In the genomic region with DNA sequence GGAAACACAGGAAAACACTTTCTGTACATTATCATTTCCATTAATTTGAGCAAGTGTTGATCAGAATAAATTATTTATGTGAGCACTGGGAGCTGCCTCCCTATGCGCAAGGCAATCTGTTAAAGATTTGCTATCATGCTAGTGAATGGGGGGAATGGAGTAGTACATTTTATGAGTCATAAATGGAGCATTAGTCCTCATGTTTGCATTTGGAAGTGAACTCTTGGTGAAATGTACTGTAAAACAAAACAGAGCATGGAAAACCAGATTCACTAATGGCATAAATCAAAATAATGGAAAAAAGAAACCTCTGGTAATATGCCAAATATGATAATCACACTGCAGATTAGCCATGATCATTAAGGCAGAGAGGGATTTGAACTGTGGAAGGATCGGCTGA, we compare ENCODE assay signal across 25 cellular contexts. TPM values are rescaled to one million over a fixed set of nuclear protein-coding genes. Genes with fewer than 3 reads are reported as not detected.
DNase-seq lines count a peak whose midpoint lies in the region; ATAC-seq and FAIRE-seq lines count a peak whose summit lies in the region.
"Had no signal": no experiment of that assay in that cellular context is flagged by ENCODE, and none has a peak within 500 bp of the region (broad histone marks: within the 10 kb centered on the region; RNA-seq: fewer than 3 reads in every experiment).

No MANE protein-coding gene starts in this region.

- peak; percentile 93 for FAIRE-seq in RCC 7860 (lab: Jason Lieb, UNC)
- FAIRE-seq: colon, pancreas had no signal

- no peaks in the 10 kb centered on the region for H3K9me3 ChIP-seq in endocrine pancreas (ENCODE audit: control insufficient read depth, low read length)
- H3K9me3 ChIP-seq: pancreas, sigmoid colon, thyroid gland had no signal

- no peak overlapping the region for H3K9ac ChIP-seq in endocrine pancreas (ENCODE audit: control insufficient read depth, insufficient read depth, low read length)

- H3K27me3 ChIP-seq in endocrine pancreas (ENCODE audit: control insufficient read depth, insufficient read depth, low read length) = no peaks in the 10 kb centered on the region
- H3K27me3 ChIP-seq: pancreas, sigmoid colon, thyroid gland had no signal

- H3K4me1 ChIP-seq in endocrine pancreas (ENCODE audit: control insufficient read depth, insufficient read depth, low read length) = peaks cover 18% of the 10 kb centered on the region

- DNase-seq in Daoy (ENCODE audit: low read depth) (peak; percentile 21), RCC 7860 (ENCODE audit: low spot score) (peak; percentile 66), kidney tubule cell (ENCODE audit: low spot score) (peak; percentile 68), NCI-H1417 treated with DMSO at 0.1 percent for 48 hours (lab: John Stamatoyannopoulos, UW) (no peak), immature natural killer cell (no peak)
- DNase-seq in activated CD4-positive, CD25-positive, alpha-beta regulatory T cell treated with anti-CD3 and anti-CD28 coated beads, Interleukin-2, amount 50 U/mL, for 72 hours = no peak
- DNase-seq: activated CD4-positive, alpha-beta T cell treated with anti-CD3 and anti-CD28 coated beads, Interleukin-2, amount 50 U/mL, for 4 hours; activated gamma-delta T cell; CD8-positive, alpha-beta T cell; DMS79 treated with DMSO at 0.1 percent for 48 hours; glutamatergic neuron; NCI-H1417; NCI-H2171; NCI-H748 treated with DMSO at 0.1 percent for 48 hours; OCI-M1; pancreas; SHP77 treated with DMSO at 0.1 percent for 48 hours; sigmoid colon; stimulated activated naive CD4-positive, alpha-beta T cell; thyroid gland; WERI-Rb-1 had no signal

- peak overlapping the region; percentile 63 for H3K4me3 ChIP-seq in endocrine pancreas (ENCODE audit: control insufficient read depth, insufficient read depth, low read length)
- H3K4me3 ChIP-seq: pancreas, sigmoid colon, thyroid gland had no signal

- H3K36me3 ChIP-seq in endocrine pancreas (ENCODE audit: control insufficient read depth, insufficient read depth, low read length) = no peaks in the 10 kb centered on the region
- H3K36me3 ChIP-seq: pancreas, sigmoid colon, thyroid gland, WERI-Rb-1 had no signal

- H3K27me3 Mint-ChIP-seq in immature natural killer cell (ENCODE audit: low read depth in 3 of 3) = peaks cover 3 to 8% (median 5%) of the 10 kb centered on the region in 3 donors

- no peaks in the 10 kb centered on the region for H3K36me3 Mint-ChIP-seq in immature natural killer cell
- H3K36me3 Mint-ChIP-seq: CD8-positive, alpha-beta T cell had no signal

- H3K4me1 Mint-ChIP-seq in immature natural killer cell = peaks cover 0 to 2% of the 10 kb centered on the region in 2 donors

- no peak overlapping the region for H3K4me3 Mint-ChIP-seq in immature natural killer cell
- H3K4me3 Mint-ChIP-seq: CD8-positive, alpha-beta T cell; T-helper 1 cell treated with Interleukin-12 subunit alpha and Interleukin-12 subunit beta and Interleukin-4 antibody, amounts not matched to agents 30 μg/mL and 1 μg/mL, for 36 hours had no signal

- ATAC-seq in HG03378 (IDR thresholded peaks at IDR 0.05; ENCODE audit: unreplicated experiment) = no peak
- ATAC-seq: CD8-positive, alpha-beta T cell had no signal

- no peak overlapping the region for H3K27ac Mint-ChIP-seq in immature natural killer cell
- H3K27ac Mint-ChIP-seq: CD8-positive, alpha-beta T cell; T-helper 1 cell treated with Interleukin-12 subunit alpha and Interleukin-12 subunit beta and Interleukin-4 antibody, amounts not matched to agents 30 μg/mL and 1 μg/mL, for 36 hours had no signal

- peaks cover 0 to 3% (median 0%) of the 10 kb centered on the region in 6 donors for H3K9me3 Mint-ChIP-seq in immature natural killer cell
- H3K9me3 Mint-ChIP-seq: CD8-positive, alpha-beta T cell; T-helper 1 cell treated with Interleukin-12 subunit alpha and Interleukin-12 subunit beta and Interleukin-4 antibody, amounts not matched to agents 30 μg/mL and 1 μg/mL, for 36 hours had no signal

RNA-seq across cellular contexts. Expression of a gene that starts 40.5 kb away (rescaled TPM):
- total RNA-seq in Daoy (2014; rRNA removed; shearing (Covaris generic)) = not detected in 2 replicates
- polyA plus RNA-seq in immature natural killer cell = not detected
- total RNA-seq: CD8-positive, alpha-beta T cell; pancreas had no signal
- polyA plus RNA-seq: pancreas had no signal

Comparison
In these comparisons a context has a peak if more than half of its experiments do, and no peak if none do; other contexts are left out.
1. DNase-seq: peak in Daoy (single experiment), RCC 7860 (single experiment) and kidney tubule cell (single experiment); none in NCI-H1417 treated with DMSO at 0.1 percent for 48 hours (single experiment), immature natural killer cell (0 of 3) and activated CD4-positive, CD25-positive, alpha-beta regulatory T cell treated with anti-CD3 and anti-CD28 coated beads, Interleukin-2, amount 50 U/mL, for 72 hours (single experiment).